17 cellular contexts compared by ENCODE assay signal in the genomic region with DNA sequence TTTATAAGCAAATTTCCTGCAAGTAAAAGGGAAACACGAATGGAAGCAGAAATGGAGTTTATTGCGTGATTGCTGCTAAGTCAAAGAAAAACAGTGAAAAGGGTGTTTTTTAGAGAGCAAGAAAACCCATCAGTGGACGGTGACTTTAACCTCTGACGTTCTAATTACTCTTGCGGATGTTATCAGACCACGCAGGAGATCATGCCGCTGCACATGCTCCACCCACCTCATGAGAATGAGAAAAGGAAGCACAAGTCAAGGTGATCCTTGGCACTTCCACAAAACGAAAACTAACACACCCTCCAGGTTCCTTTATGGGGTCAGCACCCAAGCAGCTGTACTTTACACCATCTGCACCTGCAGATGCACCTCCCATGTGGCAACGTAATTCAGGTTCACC.
"Had no signal": no experiment of that assay in that cellular context is flagged by ENCODE, and none has a peak within 500 bp of the region (broad histone marks: within the 10 kb centered on the region; RNA-seq: fewer than 3 reads in every experiment).

No MANE protein-coding gene starts in this region.

- H3K4me1 ChIP-seq: left lung had no signal

- DNase-seq: activated CD4-positive, CD25-positive, alpha-beta regulatory T cell treated with anti-CD3 and anti-CD28 coated beads, Interleukin-2, amount 50 U/mL, for 72 hours; activated gamma-delta T cell treated with Interleukin-2 at 50 U/mL for 16 hours; activated T-cell treated with anti-CD3 and anti-CD28 coated beads, Interleukin-2, amount 50 U/mL, for 1 hour; aorta; effector CD4-positive, alpha-beta T cell; immature natural killer cell; left lung; ovary; stimulated activated CD4-positive, alpha-beta T cell treated with anti-CD3 and anti-CD28 coated beads, Interleukin-4, amount 100 ng/mL, for 24 hours; stimulated activated naive CD4-positive, alpha-beta T cell treated with Interleukin-2 at 50 U/mL for 16 hours; T-helper 9 cell; thyroid gland had no signal

- H3K9me3 ChIP-seq: left lung, ovary, prostate gland, thyroid gland had no signal

- ATAC-seq: activated naive CD4-positive, alpha-beta T cell treated with anti-CD3 and anti-CD28 coated beads, Interleukin-2, amount 50 U/mL, for 72 hours; natural killer cell treated with Interleukin-12 subunit alpha and Interleukin-12 subunit beta and Interleukin-15 and Interleukin-18, amount 100 ng/mL, for 72 hours had no signal

- H3K27ac ChIP-seq: hepatocyte, left lung, ovary had no signal

- H3K36me3 ChIP-seq: ovary, prostate gland, thyroid gland had no signal

- H3K27me3 ChIP-seq: hepatocyte, left lung, ovary, thyroid gland had no signal

- H3K4me3 ChIP-seq: hepatocyte, left lung, lung, ovary, prostate gland, thyroid gland had no signal
